ENCODE assay signal across 11 cellular contexts in genomic region chr20:32240220-32240619, GRCh38.
DNase-seq lines count a peak whose midpoint lies in the region; ATAC-seq and TF ChIP-seq lines count a peak whose summit lies in the region.
"Had no signal": no experiment of that assay in that cellular context is flagged by ENCODE, and none has a peak within 500 bp of the region (broad histone marks: within the 10 kb centered on the region; RNA-seq: fewer than 3 reads in every experiment).

No MANE protein-coding gene starts in this region.

- ATAC-seq in HG03378 (IDR thresholded peaks at IDR 0.05; ENCODE audit: unreplicated experiment) = no peak
- ATAC-seq in HG03457 (IDR thresholded peaks at IDR 0.05; ENCODE audit: unreplicated experiment) = no peak

- H3K9me3 Mint-ChIP-seq in activated T-cell treated with anti-CD3 and anti-CD28 coated beads, Interleukin-2, amount 50 U/mL, for 24 hours = no peaks in the 10 kb centered on the region

- DNase-seq in activated T-cell treated with anti-CD3 and anti-CD28 coated beads, Interleukin-2, amount 50 U/mL, for 24 hours = no peak
- DNase-seq in activated T-cell treated with anti-CD3 and anti-CD28 coated beads, Interleukin-2, amount 50 U/mL, for 1 hour = no peak
- no peak for DNase-seq in brain microvascular endothelial cell
- DNase-seq in retinal pigment epithelial cell (ENCODE audit: low read depth) = no peak
- DNase-seq in EL = no peak
- DNase-seq: NCI-H345, ovary had no signal

- H3K4me3 Mint-ChIP-seq in activated T-cell treated with anti-CD3 and anti-CD28 coated beads, Interleukin-2, amount 50 U/mL, for 24 hours = no peak overlapping the region

- H3K4me3 ChIP-seq in brain microvascular endothelial cell (ENCODE audit: low read depth, low read length) (no peak overlapping the region), retinal pigment epithelial cell (ENCODE audit: low read length) (no peak overlapping the region)
- H3K4me3 ChIP-seq: ovary had no signal

- TF ChIP-seq CTCF in LNCAP (IDR thresholded peaks at IDR 0.05) (peak; percentile 49; the same call in 1 of the 2 replicates), brain microvascular endothelial cell (IDR thresholded peaks at IDR 0.05; ENCODE audit: low read depth, low read length, missing control alignments) (peak; percentile 17), retinal pigment epithelial cell (conservative IDR thresholded peaks at IDR 0.05; ENCODE audit: low read depth, low read length) (peak; percentile 26)

- peaks cover 6% of the 10 kb centered on the region for H3K36me3 ChIP-seq in brain microvascular endothelial cell (replicated peaks)
- H3K36me3 ChIP-seq: ovary had no signal

- H3K4me1 Mint-ChIP-seq in activated T-cell treated with anti-CD3 and anti-CD28 coated beads, Interleukin-2, amount 50 U/mL, for 24 hours (ENCODE audit: low read depth) = peaks cover 31% of the 10 kb centered on the region

- no peak overlapping the region for H3K27ac ChIP-seq in brain microvascular endothelial cell
- H3K27ac ChIP-seq: ovary, RWPE1 had no signal

- no peaks in the 10 kb centered on the region for H3K27me3 Mint-ChIP-seq in activated T-cell treated with anti-CD3 and anti-CD28 coated beads, Interleukin-2, amount 50 U/mL, for 24 hours

- H3K27me3 ChIP-seq in brain microvascular endothelial cell (replicated peaks) = no peaks in the 10 kb centered on the region
- H3K27me3 ChIP-seq: ovary had no signal

- peak overlapping the region; percentile 78 for H3K27ac Mint-ChIP-seq in activated T-cell treated with anti-CD3 and anti-CD28 coated beads, Interleukin-2, amount 50 U/mL, for 24 hours

- H3K36me3 Mint-ChIP-seq in activated T-cell treated with anti-CD3 and anti-CD28 coated beads, Interleukin-2, amount 50 U/mL, for 24 hours (ENCODE audit: low read depth) = peaks cover 28% of the 10 kb centered on the region

- in situ Hi-C loops in brain microvascular endothelial cell (cut with HindIII; ENCODE audit: low pct_ligation_motif_present, low sequenced_read_pairs) = no loop called here
